ENCODE assay signal across 9 cellular contexts in genomic region chr10:110413903-110414562, GRCh38.
DNase-seq lines count a peak whose midpoint lies in the region; ATAC-seq, FAIRE-seq and TF ChIP-seq lines count a peak whose summit lies in the region.
"Had no signal": no experiment of that assay in that cellular context is flagged by ENCODE, and none has a peak within 500 bp of the region (broad histone marks: within the 10 kb centered on the region; RNA-seq: fewer than 3 reads in every experiment).

No MANE protein-coding gene starts in this region.

- 83 to 85% methylated on average over 11 of the region's 11 CpGs for WGBS in esophagus, 2 donors
- WGBS in body of pancreas, 2 donors: 75 to 79% methylated on average over 11 of the region's 11 CpGs

- no peak for TF ChIP-seq POLR2A in body of pancreas (IDR thresholded peaks at IDR 0.05)

- DNase-seq in EH (ENCODE audit: low read depth): peak; percentile 57
- DNase-seq in Kasumi-1 (lab: John Stamatoyannopoulos, UW): peak; percentile 47 to 59
- DNase-seq in GM19239 (ENCODE audit: insufficient read length, low spot score): no peak
- no peak for DNase-seq in NCI-H774 (lab: John Stamatoyannopoulos, UW)
- no peak for DNase-seq in body of pancreas
- no peak for DNase-seq in sciatic nerve (ENCODE audit: low spot score)

- H3K27me3 ChIP-seq in esophagus (ENCODE audit: control insufficient read depth in 1 of 2, insufficient read depth in 2 of 2, low read length in 2 of 2): no peaks in the 10 kb centered on the region
- H3K27me3 ChIP-seq in body of pancreas: no peaks in the 10 kb centered on the region

- intact Hi-C loops in body of pancreas (cut with DNase I) (no loop called here), sciatic nerve (cut with DNase I) (no loop called here)

- H3K4me1 ChIP-seq in esophagus (ENCODE audit: control insufficient read depth in 2 of 2, insufficient read depth in 2 of 2, low read length in 1 of 2): peaks cover 3 to 22% of the 10 kb centered on the region in 2 donors
- H3K4me1 ChIP-seq in body of pancreas: peaks cover 13% of the 10 kb centered on the region

- FAIRE-seq in GM19239 (lab: Jason Lieb, UNC): no peak
- FAIRE-seq: TTC549 had no signal

- H3K36me3 ChIP-seq in esophagus (ENCODE audit: control insufficient read depth in 2 of 2, insufficient read depth in 2 of 2, low read length in 1 of 2): no peaks in the 10 kb centered on the region
- no peaks in the 10 kb centered on the region for H3K36me3 ChIP-seq in body of pancreas (replicated peaks in 1 of 2; ENCODE audit: insufficient read depth in 1 of 2, low read depth in 2 of 2)

- H3K9me3 ChIP-seq in esophagus (ENCODE audit: control insufficient read depth in 2 of 2, insufficient read depth in 1 of 2, low read depth in 1 of 2, low read length in 1 of 2) (no peaks in the 10 kb centered on the region), body of pancreas (no peaks in the 10 kb centered on the region)

- peak; percentile 6 for ATAC-seq in GM21576 (IDR thresholded peaks at IDR 0.05; ENCODE audit: unreplicated experiment)
- ATAC-seq in body of pancreas: no peak
- no peak for ATAC-seq in sciatic nerve

- H3K27ac ChIP-seq in esophagus (ENCODE audit: low read depth in 2 of 2, low read length in 1 of 2) (peak overlapping the region; percentile 6 to 70), body of pancreas (no peak overlapping the region)

- no peak for TF ChIP-seq CTCF in body of pancreas (IDR thresholded peaks at IDR 0.05)

- H3K4me3 ChIP-seq in esophagus (ENCODE audit: low read depth in 1 of 2, low read length in 2 of 2) (no peak overlapping the region), body of pancreas (no peak overlapping the region)

Comparison
In these comparisons a context has a peak if more than half of its experiments do, and no peak if none do; other contexts are left out.
1. DNase-seq: peak in EH (single experiment) and Kasumi-1 (2 of 2); none in GM19239 (single experiment), NCI-H774 (single experiment), body of pancreas (0 of 4) and sciatic nerve (single experiment).
2. H3K27ac ChIP-seq: peak in esophagus (2 of 2); none in body of pancreas (0 of 4).